Comparison of ENCODE assay signal across 9 cellular contexts in genomic region chr7:81499262-81500116, GRCh38.
DNase-seq lines count a peak whose midpoint lies in the region; ATAC-seq and TF ChIP-seq lines count a peak whose summit lies in the region.
"Had no signal": no experiment of that assay in that cellular context is flagged by ENCODE, and none has a peak within 500 bp of the region (broad histone marks: within the 10 kb centered on the region; RNA-seq: fewer than 3 reads in every experiment).

No MANE protein-coding gene starts in this region.

- peaks cover 5% of the 10 kb centered on the region for H3K9me3 Mint-ChIP-seq in stimulated activated effector memory CD8-positive, alpha-beta T cell treated with anti-CD3 and anti-CD28 coated beads, Interleukin-12 subunit alpha, Interleukin-12 subunit beta, amount 100 ng/mL, for 72 hours
- H3K9me3 Mint-ChIP-seq: stimulated activated naive CD8-positive, alpha-beta T cell treated with anti-CD3 and anti-CD28 coated beads, Interleukin-15, amount 100 ng/mL, for 72 hours had no signal

- H3K79me2 ChIP-seq in fibroblast of lung (ENCODE audit: control insufficient read depth, insufficient read depth, low read length) = no peaks in the 10 kb centered on the region

- CTCF ChIA-PET in HEK293 (lab: Yijun Ruan, JAX) = interaction anchor here (0.6 to 5.6 kb wide), 22 partner anchors 9 to 1229 kb away, joined by 3 to 67 read pairs (median 5); no protein-coding TSS in a partner anchor

- no peak overlapping the region for H3K27ac Mint-ChIP-seq in stimulated activated effector memory CD8-positive, alpha-beta T cell treated with anti-CD3 and anti-CD28 coated beads, Interleukin-12 subunit alpha, Interleukin-12 subunit beta, amount 100 ng/mL, for 72 hours
- H3K27ac Mint-ChIP-seq: stimulated activated naive CD8-positive, alpha-beta T cell treated with anti-CD3 and anti-CD28 coated beads, Interleukin-15, amount 100 ng/mL, for 72 hours had no signal

- POLR2A ChIA-PET in HEK293 (lab: Yijun Ruan, JAX) = no interaction called here

- H3K4me1 Mint-ChIP-seq in stimulated activated effector memory CD8-positive, alpha-beta T cell treated with anti-CD3 and anti-CD28 coated beads, Interleukin-12 subunit alpha, Interleukin-12 subunit beta, amount 100 ng/mL, for 72 hours = no peaks in the 10 kb centered on the region
- H3K4me1 Mint-ChIP-seq: stimulated activated naive CD8-positive, alpha-beta T cell treated with anti-CD3 and anti-CD28 coated beads, Interleukin-15, amount 100 ng/mL, for 72 hours had no signal

- no peak overlapping the region for H3K9ac ChIP-seq in fibroblast of lung (ENCODE audit: insufficient read depth, low read length)

- H3K4me3 ChIP-seq in HEK293 (ENCODE audit: low read depth, low read length) = no peak overlapping the region
- no peak overlapping the region for H3K4me3 ChIP-seq in SJSA1
- no peak overlapping the region for H3K4me3 ChIP-seq in fibroblast of lung (replicated peaks in 1 of 4; ENCODE audit: control extremely low read depth in 1 of 4, insufficient read depth in 1 of 4, low read depth in 3 of 4, low read length in 4 of 4)

- no peak overlapping the region for H3K4me3 Mint-ChIP-seq in stimulated activated effector memory CD8-positive, alpha-beta T cell treated with anti-CD3 and anti-CD28 coated beads, Interleukin-12 subunit alpha, Interleukin-12 subunit beta, amount 100 ng/mL, for 72 hours
- H3K4me3 Mint-ChIP-seq: stimulated activated naive CD8-positive, alpha-beta T cell treated with anti-CD3 and anti-CD28 coated beads, Interleukin-15, amount 100 ng/mL, for 72 hours had no signal

- peak; percentile 70 for TF ChIP-seq CTCF in HEK293 (tag by site-specific recombination; IDR thresholded peaks at IDR 0.05)
- TF ChIP-seq CTCF in fibroblast of lung (conservative IDR thresholded peaks at IDR 0.05 in 1 of 2, IDR thresholded peaks at IDR 0.05 in 1 of 2; ENCODE audit: low read depth in 1 of 2, low read length in 2 of 2) = peak; percentile 59 to 64
- peak in 2 of 3 donors; percentile 7 to 40 for TF ChIP-seq CTCF in omental fat pad (IDR thresholded peaks at IDR 0.05)

- H3K27me3 ChIP-seq in SJSA1 (replicated peaks) (no peaks in the 10 kb centered on the region), fibroblast of lung (ENCODE audit: control insufficient read depth, insufficient read depth, low read length) (no peaks in the 10 kb centered on the region)

- H3K36me3 Mint-ChIP-seq in stimulated activated effector memory CD8-positive, alpha-beta T cell treated with anti-CD3 and anti-CD28 coated beads, Interleukin-12 subunit alpha, Interleukin-12 subunit beta, amount 100 ng/mL, for 72 hours = no peaks in the 10 kb centered on the region

- no peak overlapping the region for H3K27ac ChIP-seq in HEK293 (ENCODE audit: extremely low read depth, low read depth, low read length)
- peak overlapping the region; percentile 18 for H3K27ac ChIP-seq in SJSA1
- peak overlapping the region; percentile 5 for H3K27ac ChIP-seq in fibroblast of lung (ENCODE audit: insufficient read depth, low read length)

- H3K4me1 ChIP-seq in HEK293 (ENCODE audit: control insufficient read depth, insufficient read depth, low read length) (peaks cover 2% of the 10 kb centered on the region; the same call in 1 of the 2 replicates), SJSA1 (replicated peaks) (peaks cover 5% of the 10 kb centered on the region), fibroblast of lung (ENCODE audit: control insufficient read depth, extremely low read depth, insufficient read depth, low read length) (peaks cover 5% of the 10 kb centered on the region)

- H3K36me3 ChIP-seq in HEK293 (ENCODE audit: control insufficient read depth in 2 of 2, insufficient read depth in 1 of 2, low read length in 2 of 2) (no peaks in the 10 kb centered on the region), SJSA1 (no peaks in the 10 kb centered on the region), fibroblast of lung (ENCODE audit: control insufficient read depth, insufficient read depth, low read length) (no peaks in the 10 kb centered on the region)

- no peak overlapping the region for H2AFZ ChIP-seq in fibroblast of lung (ENCODE audit: low read length)

- ATAC-seq in omental fat pad (ENCODE audit: low FRiP score) (peak; percentile 92), GM21515 (IDR thresholded peaks at IDR 0.05; ENCODE audit: unreplicated experiment) (no peak)
- no peak for ATAC-seq in stimulated activated effector memory CD8-positive, alpha-beta T cell treated with anti-CD3 and anti-CD28 coated beads, Interleukin-12 subunit alpha, Interleukin-12 subunit beta, amount 100 ng/mL, for 72 hours
- ATAC-seq: stimulated activated naive CD8-positive, alpha-beta T cell treated with anti-CD3 and anti-CD28 coated beads, Interleukin-15, amount 100 ng/mL, for 72 hours had no signal

- no peaks in the 10 kb centered on the region for H4K20me1 ChIP-seq in fibroblast of lung (ENCODE audit: control insufficient read depth, extremely low read depth, insufficient read depth, low read length)

- H3K4me2 ChIP-seq in fibroblast of lung (ENCODE audit: extremely low read depth, insufficient read depth, low read length) = no peak overlapping the region

- DNase-seq in GM03348 (ENCODE audit: low spot score) (peak; percentile 62), NCI-H1105 (lab: John Stamatoyannopoulos, UW) (peak; percentile 72), SJSA1 (ENCODE audit: low read depth in 1 of 2, low spot score in 2 of 2) (peak in 1 of 2 experiments; percentile 77), fibroblast of lung (ENCODE audit: low read depth in 2 of 2) (peak; percentile 73 to 93), omental fat pad (ENCODE audit: low spot score) (no peak)
- no peak for DNase-seq in stimulated activated effector memory CD8-positive, alpha-beta T cell treated with anti-CD3 and anti-CD28 coated beads, Interleukin-12 subunit alpha, Interleukin-12 subunit beta, amount 100 ng/mL, for 72 hours (ENCODE audit: low spot score in 2 of 2)

- H3K9me3 ChIP-seq in HEK293 (ENCODE audit: control insufficient read depth, insufficient read depth, low read depth, low read length) = no peaks in the 10 kb centered on the region
- no peaks in the 10 kb centered on the region for H3K9me3 ChIP-seq in SJSA1 (replicated peaks)
- no peaks in the 10 kb centered on the region for H3K9me3 ChIP-seq in fibroblast of lung (ENCODE audit: control insufficient read depth, insufficient read depth, low read depth, low read length)

TF ChIP-seq in HEK293, 187 proteins besides CTCF, POLR2A, EP300 and RAD21:
- TF ChIP-seq ZNF2 (tag by site-specific recombination; IDR thresholded peaks at IDR 0.05) (0 out of 2 replicates have a peak, but pooled peaks have one; percentile 36), SCRT1 (tag by site-specific recombination; IDR thresholded peaks at IDR 0.05; ENCODE audit: borderline replicate concordance) (no peak), SETDB1 (IDR thresholded peaks at IDR 0.05; ENCODE audit: insufficient read length, low read length) (no peak), ZNF701 (tag by site-specific recombination; IDR thresholded peaks at IDR 0.05) (no peak), PRDM10 (tag by site-specific recombination; IDR thresholded peaks at IDR 0.05) (peak; percentile 50; the same call in 1 of the 2 replicates), ZNF366 (tag by site-specific recombination; conservative IDR thresholded peaks at IDR 0.05) (peak; percentile 74), ZNF654 (tag by site-specific recombination; IDR thresholded peaks at IDR 0.05; ENCODE audit: low read depth) (peak; percentile 86)

Comparison
In these comparisons a context has a peak if more than half of its experiments do, and no peak if none do; other contexts are left out.
1. DNase-seq: peak in GM03348 (single experiment), NCI-H1105 (single experiment) and fibroblast of lung (2 of 2); none in omental fat pad (single experiment) and stimulated activated effector memory CD8-positive, alpha-beta T cell treated with anti-CD3 and anti-CD28 coated beads, Interleukin-12 subunit alpha, Interleukin-12 subunit beta, amount 100 ng/mL, for 72 hours (0 of 2).
2. Peak in every context shown above with its lines, with median percentiles within 50 percentile points of each other: CTCF ChIP-seq.